24 cellular contexts compared by ENCODE assay signal in genomic region chr1:35386290-35386689, GRCh38.
"Had no signal": no experiment of that assay in that cellular context is flagged by ENCODE, and none has a peak within 500 bp of the region (broad histone marks: within the 10 kb centered on the region; RNA-seq: fewer than 3 reads in every experiment).

No MANE protein-coding gene starts in this region.

- H3K4me2 ChIP-seq: hepatocyte had no signal

- DNase-seq: activated CD4-positive, alpha-beta T cell treated with anti-CD3 and anti-CD28 coated beads for 1 hour; activated CD4-positive, alpha-beta T cell treated with anti-CD3 and anti-CD28 coated beads, Interleukin-2, amount 50 U/mL, for 1 hour; activated CD8-positive, alpha-beta memory T cell treated with anti-CD3 and anti-CD28 coated beads for 24 hours; activated CD8-positive, alpha-beta memory T cell treated with anti-CD3 and anti-CD28 coated beads, Interleukin-2, amount 50 U/mL, for 4 hours; activated naive CD4-positive, alpha-beta T cell treated with anti-CD3 and anti-CD28 coated beads for 36 hours; activated naive CD8-positive, alpha-beta T cell treated with anti-CD3 and anti-CD28 coated beads, Interleukin-2, amount 10 ng/mL, durations not matched to agents 7 days and 5 days; activated T-cell treated with anti-CD3 and anti-CD28 coated beads, Interleukin-2, amount 50 U/mL, for 48 hours; amniotic stem cell; erythroblast; kidney glomerular epithelial cell; small intestine; stimulated activated CD4-positive, alpha-beta T cell treated with anti-CD3 and anti-CD28 coated beads, Interleukin-2, amount 100 ng/mL, for 24 hours; stomach; SW 1271; transverse colon; WERI-Rb-1 had no signal

- H3K27me3 ChIP-seq: foreskin keratinocyte, hepatocyte, left lung, stomach, suprapubic skin, transverse colon, vagina had no signal

- H2AFZ ChIP-seq: hepatocyte had no signal

- H3K27me3 Mint-ChIP-seq: activated naive CD8-positive, alpha-beta T cell treated with anti-CD3 and anti-CD28 coated beads, Interleukin-2, amount 10 ng/mL, durations not matched to agents 7 days and 5 days; natural killer cell treated with Interleukin-12 subunit alpha and Interleukin-12 subunit beta and Interleukin-15 and Interleukin-18, amount 100 ng/mL, for 72 hours; stimulated activated memory B cell treated with anti-CD40 and anti-IgM and Interleukin-4, amounts not matched to agents 10 μg/mL and 1 μg/mL and 100 μg/mL, for 72 hours had no signal

- H3K9me3 Mint-ChIP-seq: activated naive CD4-positive, alpha-beta T cell treated with anti-CD3 and anti-CD28 coated beads for 36 hours; activated naive CD8-positive, alpha-beta T cell treated with anti-CD3 and anti-CD28 coated beads, Interleukin-2, amount 10 ng/mL, durations not matched to agents 7 days and 5 days; natural killer cell treated with Interleukin-12 subunit alpha and Interleukin-12 subunit beta and Interleukin-15 and Interleukin-18, amount 100 ng/mL, for 72 hours; stimulated activated memory B cell treated with anti-CD40 and anti-IgM and Interleukin-4, amounts not matched to agents 10 μg/mL and 1 μg/mL and 100 μg/mL, for 72 hours had no signal

- H3K79me2 ChIP-seq: hepatocyte had no signal

- H3K27ac Mint-ChIP-seq: activated naive CD4-positive, alpha-beta T cell treated with anti-CD3 and anti-CD28 coated beads for 36 hours; activated naive CD8-positive, alpha-beta T cell treated with anti-CD3 and anti-CD28 coated beads, Interleukin-2, amount 10 ng/mL, durations not matched to agents 7 days and 5 days; natural killer cell treated with Interleukin-12 subunit alpha and Interleukin-12 subunit beta and Interleukin-15 and Interleukin-18, amount 100 ng/mL, for 72 hours; stimulated activated memory B cell treated with anti-CD40 and anti-IgM and Interleukin-4, amounts not matched to agents 10 μg/mL and 1 μg/mL and 100 μg/mL, for 72 hours had no signal

- H3K4me1 Mint-ChIP-seq: activated naive CD8-positive, alpha-beta T cell treated with anti-CD3 and anti-CD28 coated beads, Interleukin-2, amount 10 ng/mL, durations not matched to agents 7 days and 5 days; stimulated activated memory B cell treated with anti-CD40 and anti-IgM and Interleukin-4, amounts not matched to agents 10 μg/mL and 1 μg/mL and 100 μg/mL, for 72 hours had no signal

- H3K9me3 ChIP-seq: left lung, stomach, suprapubic skin, transverse colon, vagina had no signal

- H3K27ac ChIP-seq: foreskin keratinocyte, hepatocyte, left lung, stomach, suprapubic skin, transverse colon, vagina, WERI-Rb-1 had no signal

- ATAC-seq: left lung; natural killer cell treated with Interleukin-12 subunit alpha and Interleukin-12 subunit beta and Interleukin-15 and Interleukin-18, amount 100 ng/mL, for 72 hours; sciatic nerve; stimulated activated memory B cell treated with anti-CD40 and anti-IgM and Interleukin-4, amounts not matched to agents 10 μg/mL and 1 μg/mL and 100 μg/mL, for 72 hours had no signal

- H3K4me1 ChIP-seq: stomach, suprapubic skin, transverse colon, vagina had no signal

- H3K4me3 Mint-ChIP-seq: activated naive CD4-positive, alpha-beta T cell treated with anti-CD3 and anti-CD28 coated beads for 36 hours; activated naive CD8-positive, alpha-beta T cell treated with anti-CD3 and anti-CD28 coated beads, Interleukin-2, amount 10 ng/mL, durations not matched to agents 7 days and 5 days; natural killer cell treated with Interleukin-12 subunit alpha and Interleukin-12 subunit beta and Interleukin-15 and Interleukin-18, amount 100 ng/mL, for 72 hours; stimulated activated memory B cell treated with anti-CD40 and anti-IgM and Interleukin-4, amounts not matched to agents 10 μg/mL and 1 μg/mL and 100 μg/mL, for 72 hours had no signal

- H3K4me3 ChIP-seq: hepatocyte, left lung, stomach, suprapubic skin, transverse colon, vagina had no signal
